1 cellular context compared by ENCODE assay signal in genomic region chr18:57787068-57787682, GRCh38.
TF ChIP-seq lines count a peak whose summit lies in the region.

No MANE protein-coding gene starts in this region.

TF ChIP-seq in WTC11, 78 proteins besides CTCF, POLR2A, EP300 and RAD21 (continued from another document):
- no peak for TF ChIP-seq ATF6 (CRISPR knock-in tag; IDR thresholded peaks at IDR 0.05)
- TF ChIP-seq FOXK1 (CRISPR knock-in tag; IDR thresholded peaks at IDR 0.05) = no peak
- no peak for TF ChIP-seq ZNF396 (CRISPR knock-in tag; IDR thresholded peaks at IDR 0.05; ENCODE audit: borderline replicate concordance)
- TF ChIP-seq USF1 (CRISPR knock-in tag; IDR thresholded peaks at IDR 0.05) = no peak
- TF ChIP-seq ZNF138 (CRISPR knock-in tag; conservative IDR thresholded peaks at IDR 0.05) = no peak
- no peak for TF ChIP-seq ATF3 (CRISPR knock-in tag; conservative IDR thresholded peaks at IDR 0.05)
- no peak for TF ChIP-seq NR3C1 (CRISPR knock-in tag; conservative IDR thresholded peaks at IDR 0.05; ENCODE audit: low read depth)
- no peak for TF ChIP-seq ZNF121 (CRISPR knock-in tag; IDR thresholded peaks at IDR 0.05)
- no peak for TF ChIP-seq ZNF671 (CRISPR knock-in tag; IDR thresholded peaks at IDR 0.05)
- TF ChIP-seq RELA (CRISPR knock-in tag; IDR thresholded peaks at IDR 0.05; ENCODE audit: borderline replicate concordance) = no peak
- TF ChIP-seq SMAD4 (CRISPR knock-in tag; IDR thresholded peaks at IDR 0.05) = no peak
- TF ChIP-seq STAT6 (CRISPR knock-in tag; conservative IDR thresholded peaks at IDR 0.05; ENCODE audit: low read depth) = no peak
